Comparison of ENCODE assay signal across 21 cellular contexts in genomic region chr1:29113407-29114117, GRCh38. TPM values are rescaled to one million over a fixed set of nuclear protein-coding genes. Genes with fewer than 3 reads are reported as not detected.
DNase-seq lines count a peak whose midpoint lies in the region.
"Had no signal": no experiment of that assay in that cellular context is flagged by ENCODE, and none has a peak within 500 bp of the region (broad histone marks: within the 10 kb centered on the region; RNA-seq: fewer than 3 reads in every experiment).

No MANE protein-coding gene starts in this region.

- CTCF ChIA-PET in activated naive CD4-positive, alpha-beta T cell treated with anti-CD3 and anti-CD28 coated beads for 36 hours (lab: Charles Lee) = interaction anchor here (1.6 kb wide), 1 partner anchor 9 kb away, joined by 7 read pairs; no protein-coding TSS in a partner anchor

- H3K4me1 Mint-ChIP-seq in activated naive CD4-positive, alpha-beta T cell treated with anti-CD3 and anti-CD28 coated beads, Interleukin-2, amount 50 U/mL, for 24 hours = no peaks in the 10 kb centered on the region
- peaks cover 10% of the 10 kb centered on the region for H3K4me1 Mint-ChIP-seq in activated naive CD4-positive, alpha-beta T cell treated with anti-CD3 and anti-CD28 coated beads for 36 hours (ENCODE audit: low read depth)
- H3K4me1 Mint-ChIP-seq in immature natural killer cell = peaks cover 13 to 17% of the 10 kb centered on the region in 2 donors

- H3K27me3 Mint-ChIP-seq in activated naive CD4-positive, alpha-beta T cell treated with anti-CD3 and anti-CD28 coated beads, Interleukin-2, amount 50 U/mL, for 24 hours = no peaks in the 10 kb centered on the region
- no peaks in the 10 kb centered on the region for H3K27me3 Mint-ChIP-seq in activated naive CD4-positive, alpha-beta T cell treated with anti-CD3 and anti-CD28 coated beads for 36 hours (ENCODE audit: low read depth)
- H3K27me3 Mint-ChIP-seq in immature natural killer cell (ENCODE audit: low read depth in 3 of 3) = peaks cover 2 to 7% (median 5%) of the 10 kb centered on the region in 3 donors
- H3K27me3 Mint-ChIP-seq: CD4-positive, alpha-beta memory T cell had no signal

- H3K27ac Mint-ChIP-seq in activated naive CD4-positive, alpha-beta T cell treated with anti-CD3 and anti-CD28 coated beads, Interleukin-2, amount 50 U/mL, for 24 hours = peak overlapping the region; percentile 85
- no peak overlapping the region for H3K27ac Mint-ChIP-seq in activated naive CD4-positive, alpha-beta T cell treated with anti-CD3 and anti-CD28 coated beads for 36 hours
- peak overlapping the region in 4 of 6 donors; percentile 40 to 82 (median 48) for H3K27ac Mint-ChIP-seq in immature natural killer cell

- DNase-seq in NCI-H82 (lab: John Stamatoyannopoulos, UW) (peak; percentile 63), NCI-H82 treated with DMSO at 0.1 percent for 48 hours (lab: John Stamatoyannopoulos, UW; ENCODE audit: unreplicated experiment) (no peak), immature natural killer cell (no peak), NCI-H146 (lab: John Stamatoyannopoulos, UW) (no peak), occipital lobe (lab: John Stamatoyannopoulos, UW) (no peak), SW 1271 (lab: John Stamatoyannopoulos, UW) (no peak)
- no peak for DNase-seq in activated naive CD4-positive, alpha-beta T cell treated with anti-CD3 and anti-CD28 coated beads for 36 hours
- DNase-seq: 8988T; BE2C; CD4-positive, alpha-beta memory T cell; DMS79; IMR-90; Karpas-422; MG63; NCI-H1092; NCI-H2107; NCI-H526 treated with DMSO at 0.1 percent for 48 hours; NK-92 treated with Interleukin-12 subunit alpha and Interleukin-12 subunit beta, amount 100 ng/mL, for 24 hours; OCI-M1; SIG-M5 had no signal

- intact Hi-C loops in activated naive CD4-positive, alpha-beta T cell treated with anti-CD3 and anti-CD28 coated beads for 36 hours (cut with micrococcal nuclease) = no loop called here

- H3K9me3 Mint-ChIP-seq in activated naive CD4-positive, alpha-beta T cell treated with anti-CD3 and anti-CD28 coated beads, Interleukin-2, amount 50 U/mL, for 24 hours = no peaks in the 10 kb centered on the region
- H3K9me3 Mint-ChIP-seq in activated naive CD4-positive, alpha-beta T cell treated with anti-CD3 and anti-CD28 coated beads for 36 hours = no peaks in the 10 kb centered on the region
- no peaks in the 10 kb centered on the region for H3K9me3 Mint-ChIP-seq in immature natural killer cell

- no peak overlapping the region for H3K4me3 Mint-ChIP-seq in activated naive CD4-positive, alpha-beta T cell treated with anti-CD3 and anti-CD28 coated beads, Interleukin-2, amount 50 U/mL, for 24 hours
- no peak overlapping the region for H3K4me3 Mint-ChIP-seq in activated naive CD4-positive, alpha-beta T cell treated with anti-CD3 and anti-CD28 coated beads for 36 hours
- H3K4me3 Mint-ChIP-seq in immature natural killer cell = no peak overlapping the region

- H3K36me3 Mint-ChIP-seq in activated naive CD4-positive, alpha-beta T cell treated with anti-CD3 and anti-CD28 coated beads, Interleukin-2, amount 50 U/mL, for 24 hours = peaks cover 15% of the 10 kb centered on the region
- H3K36me3 Mint-ChIP-seq in activated naive CD4-positive, alpha-beta T cell treated with anti-CD3 and anti-CD28 coated beads for 36 hours (ENCODE audit: low read depth) = peaks cover 33% of the 10 kb centered on the region
- peaks cover 25 to 60% (median 35%) of the 10 kb centered on the region in 3 donors for H3K36me3 Mint-ChIP-seq in immature natural killer cell

RNA-seq across cellular contexts. Expression of gene TMEM200B, which starts 10.1 kb away (rescaled TPM):
- total RNA-seq in activated naive CD4-positive, alpha-beta T cell treated with anti-CD3 and anti-CD28 coated beads for 36 hours = 1 to 10 TPM; 2.6 to 2.7 TPM
- polyA plus RNA-seq in immature natural killer cell = not detected
- total RNA-seq in occipital lobe = 0.94 TPM
- total RNA-seq: CD4-positive, alpha-beta memory T cell had no signal
